In the genomic region with DNA sequence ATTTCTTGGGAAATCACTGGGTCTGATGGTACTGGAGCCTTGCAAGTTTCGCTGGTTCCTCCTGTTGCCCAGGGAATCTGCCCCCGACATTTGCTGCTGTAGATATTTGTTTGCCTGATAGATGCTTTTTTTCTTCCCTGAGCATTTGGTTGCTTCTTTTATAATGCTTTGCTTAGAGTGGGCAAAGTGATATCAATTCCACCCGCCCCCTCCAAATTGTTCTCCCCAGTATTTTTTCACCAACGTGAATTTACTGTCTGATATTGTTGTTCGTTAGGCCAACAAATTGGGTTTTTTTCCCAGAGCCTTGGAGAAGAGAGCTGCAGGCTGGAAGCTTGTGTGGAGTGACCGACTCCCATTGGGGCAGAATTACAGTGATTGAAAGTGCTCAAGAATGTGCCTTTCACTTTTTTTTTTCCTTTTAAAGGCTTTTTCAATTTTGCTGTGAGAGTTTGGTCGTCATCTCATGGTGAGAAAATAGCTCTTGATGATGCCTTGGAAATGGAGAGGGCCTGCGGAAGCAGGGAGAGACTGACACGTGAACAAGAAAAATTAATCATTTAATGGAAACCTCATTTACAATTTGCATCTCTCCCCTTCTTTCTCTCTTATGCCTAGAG, we compare ENCODE assay signal across 9 cellular contexts. TPM values are rescaled to one million over a fixed set of nuclear protein-coding genes. Genes with fewer than 3 reads are reported as not detected.
DNase-seq lines count a peak whose midpoint lies in the region; ATAC-seq, FAIRE-seq and TF ChIP-seq lines count a peak whose summit lies in the region.
"Had no signal": no experiment of that assay in that cellular context is flagged by ENCODE, and none has a peak within 500 bp of the region (broad histone marks: within the 10 kb centered on the region; RNA-seq: fewer than 3 reads in every experiment).

No MANE protein-coding gene starts in this region.

- DNase-seq in left ventricle myocardium inferior (no peak), Right ventricle myocardium inferior (ENCODE audit: missing footprints) (no peak), astrocyte (ENCODE audit: low read depth) (no peak), mesothelial cell of epicardium (ENCODE audit: low spot score in 2 of 2, unreplicated experiment in 2 of 2) (no peak), occipital lobe (lab: John Stamatoyannopoulos, UW) (no peak), CD1c-positive myeloid dendritic cell (ENCODE audit: extremely low spot score) (no peak)
- DNase-seq: NCI-H226 had no signal

- H2AFZ ChIP-seq in astrocyte (ENCODE audit: low read depth, low read length) = peak overlapping the region; percentile 52

- TF ChIP-seq CTCF in left ventricle myocardium inferior (IDR thresholded peaks at IDR 0.05; ENCODE audit: borderline replicate concordance) (no peak), astrocyte (IDR thresholded peaks at IDR 0.05; ENCODE audit: insufficient read depth, low read depth, low read length) (no peak), mesothelial cell of epicardium (IDR thresholded peaks at IDR 0.05; ENCODE audit: unreplicated experiment) (peak; percentile 29)

- H3K9me3 Mint-ChIP-seq in astrocyte (ENCODE audit: unreplicated experiment) = no peaks in the 10 kb centered on the region
- no peaks in the 10 kb centered on the region for H3K9me3 Mint-ChIP-seq in mesothelial cell of epicardium

- H3K27ac ChIP-seq in left ventricle myocardium inferior (replicated peaks) (peak overlapping the region; percentile 97), astrocyte (ENCODE audit: low read depth, low read length) (peak overlapping the region; percentile 43)

- H3K4me3 ChIP-seq in left ventricle myocardium inferior (peak overlapping the region; percentile 97), astrocyte (ENCODE audit: insufficient read depth, low read depth, low read length) (peak overlapping the region; percentile 82)

- H3K4me2 ChIP-seq in astrocyte (ENCODE audit: low read length) = peak overlapping the region; percentile 94

- intact Hi-C loops in left ventricle myocardium inferior (cut with micrococcal nuclease) (no loop called here), Right ventricle myocardium inferior (cut with DNase I) (loop anchor here (2.0 to 5.0 kb wide), 3 partner anchors 41 to 442 kb away; a partner anchor contains a TSS)

- no peaks in the 10 kb centered on the region for H4K20me1 ChIP-seq in astrocyte (ENCODE audit: insufficient read depth, low read length)

- no peak for FAIRE-seq in astrocyte (lab: Jason Lieb, UNC)

- H3K4me3 Mint-ChIP-seq in astrocyte (ENCODE audit: unreplicated experiment) (peak overlapping the region; percentile 94), mesothelial cell of epicardium (peak overlapping the region; percentile 87)

- H3K4me1 Mint-ChIP-seq in astrocyte (ENCODE audit: low read depth, unreplicated experiment) (peaks cover 30% of the 10 kb centered on the region), mesothelial cell of epicardium (peaks cover 54% of the 10 kb centered on the region)

- no peaks in the 10 kb centered on the region for H3K27me3 ChIP-seq in left ventricle myocardium inferior (ENCODE audit: low read depth)
- H3K27me3 ChIP-seq in astrocyte (ENCODE audit: insufficient read depth, low read length) = no peaks in the 10 kb centered on the region

- no peak for ATAC-seq in Right ventricle myocardium inferior
- ATAC-seq in HG03378 (IDR thresholded peaks at IDR 0.05; ENCODE audit: unreplicated experiment) = no peak
- ATAC-seq in HG02642 (IDR thresholded peaks at IDR 0.05; ENCODE audit: poor library complexity, unreplicated experiment) = no peak

- peaks cover 50% of the 10 kb centered on the region for H3K79me2 ChIP-seq in astrocyte (ENCODE audit: insufficient read depth, low read length)

- peak overlapping the region; percentile 83 for H3K9ac ChIP-seq in astrocyte (ENCODE audit: low read length)

- H3K27ac Mint-ChIP-seq in astrocyte (ENCODE audit: unreplicated experiment) (peak overlapping the region; percentile 66), mesothelial cell of epicardium (peak overlapping the region; percentile 92)

- H3K4me1 ChIP-seq in left ventricle myocardium inferior (peaks cover 86% of the 10 kb centered on the region), astrocyte (ENCODE audit: insufficient read depth, low read length) (peaks cover 43% of the 10 kb centered on the region)

- H3K9me3 ChIP-seq in left ventricle myocardium inferior (replicated peaks) (no peaks in the 10 kb centered on the region), astrocyte (ENCODE audit: insufficient read depth, low read depth, low read length) (no peaks in the 10 kb centered on the region)

- H3K27me3 Mint-ChIP-seq in astrocyte (ENCODE audit: low read depth, unreplicated experiment) (no peaks in the 10 kb centered on the region), mesothelial cell of epicardium (ENCODE audit: low read depth) (peaks cover 16% of the 10 kb centered on the region)

- H3K36me3 ChIP-seq in left ventricle myocardium inferior = peaks cover 7% of the 10 kb centered on the region
- no peaks in the 10 kb centered on the region for H3K36me3 ChIP-seq in astrocyte (ENCODE audit: insufficient read depth, low read length)

- H3K36me3 Mint-ChIP-seq in astrocyte (ENCODE audit: low read depth, unreplicated experiment) (peaks cover 2% of the 10 kb centered on the region), mesothelial cell of epicardium (no peaks in the 10 kb centered on the region)

RNA-seq across cellular contexts. Expression of a gene that starts 2.5 kb away (rescaled TPM):
- total RNA-seq in left ventricle myocardium inferior = 52.8 TPM
- total RNA-seq in Right ventricle myocardium inferior = 48.6 TPM
- 6.8 and 8.5 TPM in 2 replicates for total RNA-seq in astrocyte
- 13.6 to 14.5 TPM (median 14.0 TPM) in 3 replicates for total RNA-seq in mesothelial cell of epicardium
- 17.3 TPM for total RNA-seq in occipital lobe

RNA-seq across cellular contexts. Expression of a gene that starts 31.2 kb away (rescaled TPM):
- total RNA-seq in left ventricle myocardium inferior (301 TPM), Right ventricle myocardium inferior (285 TPM), astrocyte (118 and 127 TPM in 2 replicates), mesothelial cell of epicardium (85.7 to 91.5 TPM (median 86.5 TPM) in 3 replicates), occipital lobe (92.8 TPM)

RNA-seq across cellular contexts. Expression of a gene that starts 44.3 kb away (rescaled TPM):
- total RNA-seq in left ventricle myocardium inferior = 52.7 TPM
- total RNA-seq in Right ventricle myocardium inferior = 42.0 TPM
- total RNA-seq in astrocyte = 16.7 and 16.9 TPM in 2 replicates
- 33.3 to 37.2 TPM (median 36.6 TPM) in 3 replicates for total RNA-seq in mesothelial cell of epicardium
- total RNA-seq in occipital lobe = 22.6 TPM
